1 cellular context compared by ENCODE assay signal in genomic region chr9:120538339-120538738, GRCh38.
TF ChIP-seq lines count a peak whose summit lies in the region.

No MANE protein-coding gene starts in this region.

TF ChIP-seq in A549, 52 proteins besides CTCF, POLR2A, EP300 and RAD21 (continued from another document):
- TF ChIP-seq JUN (IDR thresholded peaks at IDR 0.05) (no peak), CBX8 (IDR thresholded peaks at IDR 0.05) (no peak), RARB (CRISPR knock-in tag; IDR thresholded peaks at IDR 0.05) (no peak), CBX2 (IDR thresholded peaks at IDR 0.05; ENCODE audit: borderline replicate concordance, low read depth) (no peak), NFE2L2 (conservative IDR thresholded peaks at IDR 0.05; ENCODE audit: low read length) (no peak), CEBPB (IDR thresholded peaks at IDR 0.05) (no peak), TP53 (CRISPR knock-in tag; IDR thresholded peaks at IDR 0.05) (no peak), HMGXB4 (CRISPR knock-in tag; IDR thresholded peaks at IDR 0.05; ENCODE audit: borderline replicate concordance) (no peak), NR3C1 (IDR thresholded peaks at IDR 0.05) (no peak), ZNF302 (CRISPR knock-in tag; IDR thresholded peaks at IDR 0.05) (no peak), BHLHE40 (IDR thresholded peaks at IDR 0.05; ENCODE audit: low read depth, low read length) (no peak), CHD2 (IDR thresholded peaks at IDR 0.05; ENCODE audit: low read length, partially characterized antibody) (no peak), PHF8 (IDR thresholded peaks at IDR 0.05; ENCODE audit: borderline replicate concordance, low read depth) (no peak), FOSL2 (IDR thresholded peaks at IDR 0.05) (no peak), FOSL2 (CRISPR knock-in tag; IDR thresholded peaks at IDR 0.05) (no peak)
- TF ChIP-seq, protein P1, sequence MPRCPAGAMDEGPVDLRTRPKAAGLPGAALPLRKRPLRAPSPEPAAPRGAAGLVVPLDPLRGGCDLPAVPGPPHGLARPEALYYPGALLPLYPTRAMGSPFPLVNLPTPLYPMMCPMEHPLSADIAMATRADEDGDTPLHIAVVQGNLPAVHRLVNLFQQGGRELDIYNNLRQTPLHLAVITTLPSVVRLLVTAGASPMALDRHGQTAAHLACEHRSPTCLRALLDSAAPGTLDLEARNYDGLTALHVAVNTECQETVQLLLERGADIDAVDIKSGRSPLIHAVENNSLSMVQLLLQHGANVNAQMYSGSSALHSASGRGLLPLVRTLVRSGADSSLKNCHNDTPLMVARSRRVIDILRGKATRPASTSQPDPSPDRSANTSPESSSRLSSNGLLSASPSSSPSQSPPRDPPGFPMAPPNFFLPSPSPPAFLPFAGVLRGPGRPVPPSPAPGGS (IDR thresholded peaks at IDR 0.05) = no peak
